9 cellular contexts compared by ENCODE assay signal in the genomic region with DNA sequence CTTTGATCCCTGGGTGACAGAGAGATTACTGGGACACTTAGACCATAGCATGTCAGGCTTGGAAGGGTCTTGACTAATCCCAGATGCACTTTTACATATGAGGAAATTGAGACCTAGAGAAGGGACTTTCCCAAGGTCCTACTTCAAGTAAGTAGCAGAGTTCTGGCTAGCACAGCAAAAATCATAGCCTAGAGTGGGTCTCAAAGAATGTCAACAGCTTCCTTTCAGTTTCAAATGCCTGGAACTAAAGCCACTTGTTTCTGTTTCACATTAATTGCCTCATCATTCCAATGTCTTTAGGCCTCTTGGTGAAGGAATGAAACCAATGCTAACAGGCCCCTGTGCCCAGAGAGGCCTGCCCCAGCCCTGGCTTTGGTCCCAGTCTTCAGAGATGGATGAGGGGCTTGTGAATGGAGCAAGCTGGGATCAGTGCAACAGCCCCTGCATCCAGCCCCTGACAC. TPM values are rescaled to one million over a fixed set of nuclear protein-coding genes. Genes with fewer than 3 reads are reported as not detected.
DNase-seq lines count a peak whose midpoint lies in the region; ATAC-seq, FAIRE-seq and TF ChIP-seq lines count a peak whose summit lies in the region.
"Had no signal": no experiment of that assay in that cellular context is flagged by ENCODE, and none has a peak within 500 bp of the region (broad histone marks: within the 10 kb centered on the region; RNA-seq: fewer than 3 reads in every experiment).

No MANE protein-coding gene starts in this region.

- H3K9me3 Mint-ChIP-seq in T-helper 2 cell treated with Interferon-gamma antibody and Interleukin-4, amounts not matched to agents 5 μg/mL and 100 μg/mL, for 36 hours: peaks cover 10% of the 10 kb centered on the region
- H3K9me3 Mint-ChIP-seq in immature natural killer cell: peaks cover 0 to 2% (median 0%) of the 10 kb centered on the region in 6 donors

- H3K4me3 ChIP-seq in AG04449 (ENCODE audit: low read depth, low read length): no peak overlapping the region

- no peak for TF ChIP-seq CTCF in AG04449 (IDR thresholded peaks at IDR 0.05; ENCODE audit: insufficient read depth, low read length, missing control alignments)

- ATAC-seq in HG03108 (IDR thresholded peaks at IDR 0.05; ENCODE audit: unreplicated experiment) (no peak), HG03354 (IDR thresholded peaks at IDR 0.05; ENCODE audit: poor library complexity, severe bottlenecking, unreplicated experiment) (no peak), HG03045 (IDR thresholded peaks at IDR 0.05; ENCODE audit: unreplicated experiment) (no peak)

- POLR2A ChIA-PET in AG04449 (lab: Yijun Ruan, JAX): interaction anchor here (1.4 kb wide), 1 partner anchor 26 kb away, joined by 5 read pairs; the partner anchor contains the start of gene ATF3

- H3K4me3 Mint-ChIP-seq in T-helper 2 cell treated with Interferon-gamma antibody and Interleukin-4, amounts not matched to agents 5 μg/mL and 100 μg/mL, for 36 hours: peak overlapping the region; percentile 47
- H3K4me3 Mint-ChIP-seq in immature natural killer cell: peak overlapping the region in 3 of 5 donors; percentile 34 to 59 (median 57)

- CTCF ChIA-PET in AG04449 (lab: Yijun Ruan, JAX): interaction anchor here (1.6 kb wide), 1 partner anchor 159 kb away, joined by 3 read pairs; no protein-coding TSS in a partner anchor

- FAIRE-seq in GM18507 (lab: Jason Lieb, UNC) (peak; percentile 58), frontal cortex (lab: Jason Lieb, UNC) (no peak)

- peaks cover 5% of the 10 kb centered on the region for H3K36me3 Mint-ChIP-seq in T-helper 2 cell treated with Interferon-gamma antibody and Interleukin-4, amounts not matched to agents 5 μg/mL and 100 μg/mL, for 36 hours (ENCODE audit: low read depth)
- peaks cover 0 to 4% (median 0%) of the 10 kb centered on the region in 3 donors for H3K36me3 Mint-ChIP-seq in immature natural killer cell

- peaks cover 12% of the 10 kb centered on the region for H3K27me3 Mint-ChIP-seq in T-helper 2 cell treated with Interferon-gamma antibody and Interleukin-4, amounts not matched to agents 5 μg/mL and 100 μg/mL, for 36 hours (ENCODE audit: low read depth)
- H3K27me3 Mint-ChIP-seq in immature natural killer cell (ENCODE audit: low read depth in 3 of 3): peaks cover 0 to 5% (median 3%) of the 10 kb centered on the region in 3 donors

- H3K4me1 Mint-ChIP-seq in T-helper 2 cell treated with Interferon-gamma antibody and Interleukin-4, amounts not matched to agents 5 μg/mL and 100 μg/mL, for 36 hours (ENCODE audit: low read depth): peaks cover 35% of the 10 kb centered on the region
- peaks cover 29 to 31% of the 10 kb centered on the region in 2 donors for H3K4me1 Mint-ChIP-seq in immature natural killer cell

- peak overlapping the region; percentile 53 for H3K27ac Mint-ChIP-seq in T-helper 2 cell treated with Interferon-gamma antibody and Interleukin-4, amounts not matched to agents 5 μg/mL and 100 μg/mL, for 36 hours
- peak overlapping the region in 5 of 6 donors; percentile 9 to 86 (median 70) for H3K27ac Mint-ChIP-seq in immature natural killer cell

- DNase-seq in AG04449 (ENCODE audit: low read depth, low spot score) (peak; percentile 71), GM18507 (ENCODE audit: extremely low spot score, insufficient read length, low read depth) (no peak), immature natural killer cell (peak in 2 of 3 donors; percentile 3 to 20), frontal cortex (ENCODE audit: low spot score in 2 of 2) (no peak)
- DNase-seq in T-helper 2 cell treated with Interferon-gamma antibody and Interleukin-4, amounts not matched to agents 5 μg/mL and 100 μg/mL, for 36 hours (ENCODE audit: low spot score): no peak
- DNase-seq: T1000 had no signal

RNA-seq across cellular contexts. Expression of gene ATF3, which starts 26.6 kb away (rescaled TPM):
- polyA plus RNA-seq in immature natural killer cell: under 1 TPM in 2 of 3 donors, not detected in 1; 0.40 to 0.70 TPM
- 1.6 TPM for total RNA-seq in frontal cortex

Comparison
In these comparisons a context has a peak if more than half of its experiments do, and no peak if none do; other contexts are left out.
1. DNase-seq: peak in AG04449 (single experiment) and immature natural killer cell (2 of 3); none in GM18507 (single experiment), T-helper 2 cell treated with Interferon-gamma antibody and Interleukin-4, amounts not matched to agents 5 μg/mL and 100 μg/mL, for 36 hours (single experiment) and frontal cortex (0 of 2).